1 cellular context compared by ENCODE assay signal in the genomic region with DNA sequence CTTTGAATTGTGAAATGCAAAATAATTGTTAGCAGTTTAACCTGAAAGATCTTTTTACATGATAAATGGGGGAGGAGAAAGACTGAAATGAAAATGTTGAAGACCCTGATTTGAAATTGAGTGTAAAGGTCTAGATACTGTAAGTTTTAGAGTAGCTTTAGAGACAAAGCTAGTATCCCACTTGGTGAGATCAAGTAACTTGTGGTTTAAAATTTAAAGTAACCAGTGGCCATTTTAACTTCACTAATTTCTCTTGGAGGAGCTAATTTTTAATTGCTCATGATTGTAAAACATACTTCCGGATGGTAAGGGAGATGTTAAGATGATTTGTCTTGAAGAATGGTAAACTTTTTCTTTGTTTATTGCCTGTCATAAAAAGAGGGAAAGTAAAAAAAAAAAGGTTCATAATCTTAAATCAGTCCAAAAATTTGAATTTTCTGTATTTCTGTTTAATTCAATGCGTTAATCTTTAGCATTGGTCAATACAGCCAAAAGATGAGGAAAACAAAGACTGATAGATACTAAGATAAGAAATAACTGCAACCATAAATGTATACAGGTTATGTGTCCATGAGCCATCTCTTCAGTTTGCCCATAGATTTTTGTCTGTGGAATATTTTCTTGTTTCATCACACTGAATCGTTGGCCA.
TF ChIP-seq lines count a peak whose summit lies in the region.

No MANE protein-coding gene starts in this region.

TF ChIP-seq in SK-N-SH treated with all-trans-retinoic acid at 6 μM for 48 hours, 23 proteins besides CTCF, POLR2A, EP300 and RAD21 (continued from another document):
- TF ChIP-seq, protein P1, sequence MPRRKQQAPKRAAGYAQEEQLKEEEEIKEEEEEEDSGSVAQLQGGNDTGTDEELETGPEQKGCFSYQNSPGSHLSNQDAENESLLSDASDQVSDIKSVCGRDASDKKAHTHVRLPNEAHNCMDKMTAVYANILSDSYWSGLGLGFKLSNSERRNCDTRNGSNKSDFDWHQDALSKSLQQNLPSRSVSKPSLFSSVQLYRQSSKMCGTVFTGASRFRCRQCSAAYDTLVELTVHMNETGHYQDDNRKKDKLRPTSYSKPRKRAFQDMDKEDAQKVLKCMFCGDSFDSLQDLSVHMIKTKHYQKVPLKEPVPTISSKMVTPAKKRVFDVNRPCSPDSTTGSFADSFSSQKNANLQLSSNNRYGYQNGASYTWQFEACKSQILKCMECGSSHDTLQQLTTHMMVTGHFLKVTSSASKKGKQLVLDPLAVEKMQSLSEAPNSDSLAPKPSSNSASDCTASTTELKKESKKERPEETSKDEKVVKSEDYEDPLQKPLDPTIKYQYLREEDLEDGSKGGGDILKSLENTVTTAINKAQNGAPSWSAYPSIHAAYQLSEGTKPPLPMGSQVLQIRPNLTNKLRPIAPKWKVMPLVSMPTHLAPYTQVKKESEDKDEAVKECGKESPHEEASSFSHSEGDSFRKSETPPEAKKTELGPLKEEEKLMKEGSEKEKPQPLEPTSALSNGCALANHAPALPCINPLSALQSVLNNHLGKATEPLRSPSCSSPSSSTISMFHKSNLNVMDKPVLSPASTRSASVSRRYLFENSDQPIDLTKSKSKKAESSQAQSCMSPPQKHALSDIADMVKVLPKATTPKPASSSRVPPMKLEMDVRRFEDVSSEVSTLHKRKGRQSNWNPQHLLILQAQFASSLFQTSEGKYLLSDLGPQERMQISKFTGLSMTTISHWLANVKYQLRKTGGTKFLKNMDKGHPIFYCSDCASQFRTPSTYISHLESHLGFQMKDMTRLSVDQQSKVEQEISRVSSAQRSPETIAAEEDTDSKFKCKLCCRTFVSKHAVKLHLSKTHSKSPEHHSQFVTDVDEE (CRISPR knock-in tag; IDR thresholded peaks at IDR 0.05): no peak
- TF ChIP-seq, protein P2, sequence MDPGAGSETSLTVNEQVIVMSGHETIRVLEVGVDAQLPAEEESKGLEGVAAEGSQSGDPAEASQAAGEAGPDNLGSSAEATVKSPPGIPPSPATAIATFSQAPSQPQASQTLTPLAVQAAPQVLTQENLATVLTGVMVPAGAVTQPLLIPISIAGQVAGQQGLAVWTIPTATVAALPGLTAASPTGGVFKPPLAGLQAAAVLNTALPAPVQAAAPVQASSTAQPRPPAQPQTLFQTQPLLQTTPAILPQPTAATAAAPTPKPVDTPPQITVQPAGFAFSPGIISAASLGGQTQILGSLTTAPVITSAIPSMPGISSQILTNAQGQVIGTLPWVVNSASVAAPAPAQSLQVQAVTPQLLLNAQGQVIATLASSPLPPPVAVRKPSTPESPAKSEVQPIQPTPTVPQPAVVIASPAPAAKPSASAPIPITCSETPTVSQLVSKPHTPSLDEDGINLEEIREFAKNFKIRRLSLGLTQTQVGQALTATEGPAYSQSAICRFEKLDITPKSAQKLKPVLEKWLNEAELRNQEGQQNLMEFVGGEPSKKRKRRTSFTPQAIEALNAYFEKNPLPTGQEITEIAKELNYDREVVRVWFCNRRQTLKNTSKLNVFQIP (CRISPR knock-in tag; IDR thresholded peaks at IDR 0.05; ENCODE audit: borderline replicate concordance, low read depth): no peak
- TF ChIP-seq, protein P3, sequence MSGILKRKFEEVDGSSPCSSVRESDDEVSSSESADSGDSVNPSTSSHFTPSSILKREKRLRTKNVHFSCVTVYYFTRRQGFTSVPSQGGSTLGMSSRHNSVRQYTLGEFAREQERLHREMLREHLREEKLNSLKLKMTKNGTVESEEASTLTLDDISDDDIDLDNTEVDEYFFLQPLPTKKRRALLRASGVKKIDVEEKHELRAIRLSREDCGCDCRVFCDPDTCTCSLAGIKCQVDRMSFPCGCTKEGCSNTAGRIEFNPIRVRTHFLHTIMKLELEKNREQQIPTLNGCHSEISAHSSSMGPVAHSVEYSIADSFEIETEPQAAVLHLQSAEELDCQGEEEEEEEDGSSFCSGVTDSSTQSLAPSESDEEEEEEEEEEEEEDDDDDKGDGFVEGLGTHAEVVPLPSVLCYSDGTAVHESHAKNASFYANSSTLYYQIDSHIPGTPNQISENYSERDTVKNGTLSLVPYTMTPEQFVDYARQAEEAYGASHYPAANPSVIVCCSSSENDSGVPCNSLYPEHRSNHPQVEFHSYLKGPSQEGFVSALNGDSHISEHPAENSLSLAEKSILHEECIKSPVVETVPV (CRISPR knock-in tag; IDR thresholded peaks at IDR 0.05): no peak
